10 cellular contexts compared by ENCODE assay signal in the genomic region with DNA sequence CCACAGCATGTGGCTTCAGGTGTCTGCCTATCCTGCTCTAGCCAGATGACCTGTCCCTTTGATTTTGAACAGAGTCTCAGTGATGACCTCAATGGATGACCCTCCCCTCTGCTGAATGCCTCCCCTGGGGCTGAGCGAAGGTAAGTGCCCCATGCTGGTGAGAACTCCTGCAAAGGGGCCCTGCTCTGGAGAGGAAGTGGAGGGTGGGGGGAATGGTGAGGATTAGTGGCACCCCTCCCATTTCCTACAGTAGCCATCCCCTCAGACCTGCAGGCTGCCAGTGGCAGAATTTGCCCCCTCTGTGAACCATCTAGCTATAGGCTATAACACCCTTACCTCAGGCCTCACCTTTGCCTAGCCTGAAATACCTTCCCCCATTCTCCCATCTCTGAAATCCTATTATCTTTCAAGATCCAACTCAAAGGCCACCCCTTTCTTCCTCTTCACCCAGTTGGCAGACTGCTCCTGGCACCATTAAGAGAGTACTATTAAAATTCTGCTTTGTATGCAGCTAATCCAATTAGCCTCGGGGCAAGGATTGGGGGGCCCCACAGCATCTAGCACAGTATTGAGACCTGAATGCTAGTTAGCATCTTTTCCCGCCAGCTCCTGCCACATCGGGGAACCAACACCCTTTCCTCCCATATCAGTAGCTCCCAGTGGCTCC. TPM values are rescaled to one million over a fixed set of nuclear protein-coding genes. Genes with fewer than 3 reads are reported as not detected.
DNase-seq lines count a peak whose midpoint lies in the region; ATAC-seq, FAIRE-seq and TF ChIP-seq lines count a peak whose summit lies in the region.
"Had no signal": no experiment of that assay in that cellular context is flagged by ENCODE, and none has a peak within 500 bp of the region (broad histone marks: within the 10 kb centered on the region; RNA-seq: fewer than 3 reads in every experiment).

No MANE protein-coding gene starts in this region.

- peak overlapping the region; percentile 46 for H3K4ac ChIP-seq in neuronal stem cell (ENCODE audit: low read length)

- no peaks in the 10 kb centered on the region for H3K27me3 Mint-ChIP-seq in astrocyte (ENCODE audit: low read depth, unreplicated experiment)

- no peak overlapping the region for H4K91ac ChIP-seq in neuronal stem cell (ENCODE audit: low read depth, low read length, poor library complexity)

- peaks cover 3% of the 10 kb centered on the region for H3K36me3 Mint-ChIP-seq in astrocyte (ENCODE audit: low read depth, unreplicated experiment)

- peaks cover 34% of the 10 kb centered on the region for H3K4me1 Mint-ChIP-seq in astrocyte (ENCODE audit: low read depth, unreplicated experiment)

- H3K79me2 ChIP-seq in Loucy (ENCODE audit: insufficient read depth, low read length) (peaks cover 11% of the 10 kb centered on the region), astrocyte (ENCODE audit: insufficient read depth, low read length) (peaks cover 4% of the 10 kb centered on the region)

- H3K4me1 ChIP-seq in Loucy (ENCODE audit: insufficient read depth, low read length, poor library complexity, severe bottlenecking) (peaks cover 85% of the 10 kb centered on the region), astrocyte (ENCODE audit: insufficient read depth, low read length) (peaks cover 18% of the 10 kb centered on the region), neuronal stem cell (ENCODE audit: control insufficient read depth in 2 of 2, insufficient read depth in 1 of 2, low read depth in 1 of 2, low read length in 2 of 2) (peaks cover 25 to 46% of the 10 kb centered on the region in 2 donors)

- H3K27me3 ChIP-seq in Loucy (ENCODE audit: insufficient read depth, low read length, poor library complexity, severe bottlenecking) (no peaks in the 10 kb centered on the region), astrocyte (ENCODE audit: insufficient read depth, low read length) (no peaks in the 10 kb centered on the region), neuronal stem cell (ENCODE audit: control insufficient read depth in 3 of 3, insufficient read depth in 3 of 3, low read depth in 1 of 3, low read length in 3 of 3) (no peaks in the 10 kb centered on the region)

- H3K9me3 ChIP-seq in Loucy (ENCODE audit: insufficient read depth, low read depth, low read length), result no peaks in the 10 kb centered on the region
- no peaks in the 10 kb centered on the region for H3K9me3 ChIP-seq in astrocyte (ENCODE audit: insufficient read depth, low read depth, low read length)
- peaks cover 0 to 2% of the 10 kb centered on the region in 2 donors for H3K9me3 ChIP-seq in neuronal stem cell (replicated peaks in 1 of 2; ENCODE audit: control insufficient read depth in 2 of 2, insufficient read depth in 1 of 2, low read depth in 1 of 2, low read length in 2 of 2)

- no peak overlapping the region for H2BK120ac ChIP-seq in neuronal stem cell (ENCODE audit: low read depth, low read length)

- H2AFZ ChIP-seq in Loucy (ENCODE audit: low read length) (no peak overlapping the region), astrocyte (ENCODE audit: low read depth, low read length) (no peak overlapping the region), neuronal stem cell (ENCODE audit: low read length) (no peak overlapping the region)
- H2AFZ ChIP-seq: PC-9 had no signal

- peak overlapping the region; percentile 66 for H2AK5ac ChIP-seq in neuronal stem cell (ENCODE audit: low read depth, low read length)

- peak; percentile 78 for DNase-seq in ELF-1 (ENCODE audit: low read depth, low spot score)
- no peak for DNase-seq in astrocyte (ENCODE audit: low read depth)
- no peak for DNase-seq in neuronal stem cell (ENCODE audit: low spot score)
- DNase-seq in GM20000 (ENCODE audit: low spot score), result no peak
- DNase-seq in OCI-M2 (lab: John Stamatoyannopoulos, UW; ENCODE audit: unreplicated experiment), result no peak
- DNase-seq: H7, PC-9 had no signal

- ATAC-seq in GM21723 (IDR thresholded peaks at IDR 0.05; ENCODE audit: unreplicated experiment) (no peak), HG03442 (IDR thresholded peaks at IDR 0.05; ENCODE audit: unreplicated experiment) (no peak)

- H3K27ac ChIP-seq in astrocyte (ENCODE audit: low read depth, low read length) (no peak overlapping the region), neuronal stem cell (replicated peaks; ENCODE audit: low read length) (no peak overlapping the region)
- H3K27ac ChIP-seq: PC-9 had no signal

- no peak for FAIRE-seq in astrocyte (lab: Jason Lieb, UNC)

- H3K4me2 ChIP-seq in Loucy (ENCODE audit: low read depth, low read length, poor library complexity, severe bottlenecking) (peak overlapping the region; percentile 89), astrocyte (ENCODE audit: low read length) (no peak overlapping the region), neuronal stem cell (ENCODE audit: insufficient read depth, low read length, poor library complexity, severe bottlenecking) (no peak overlapping the region)
- H3K4me2 ChIP-seq: PC-9 had no signal

- peak overlapping the region; percentile 47 for H3K27ac Mint-ChIP-seq in astrocyte (ENCODE audit: unreplicated experiment)

- H4K8ac ChIP-seq in neuronal stem cell (ENCODE audit: low read depth, low read length), result no peak overlapping the region

- H2BK15ac ChIP-seq in neuronal stem cell (ENCODE audit: low read length), result no peak overlapping the region

- H3K36me3 ChIP-seq in Loucy (ENCODE audit: insufficient read depth, low read length) (peaks cover 8% of the 10 kb centered on the region; the same call in 1 of the 2 replicates), astrocyte (ENCODE audit: insufficient read depth, low read length) (no peaks in the 10 kb centered on the region), neuronal stem cell (replicated peaks in 1 of 2; ENCODE audit: control insufficient read depth in 2 of 2, insufficient read depth in 2 of 2, low read length in 2 of 2) (peaks cover 9 to 10% of the 10 kb centered on the region in 2 donors)

- H3K4me3 Mint-ChIP-seq in astrocyte (ENCODE audit: unreplicated experiment), result no peak overlapping the region

- H2BK12ac ChIP-seq in neuronal stem cell (ENCODE audit: low read length), result no peak overlapping the region

- no peaks in the 10 kb centered on the region for H4K20me1 ChIP-seq in Loucy (ENCODE audit: insufficient read depth, low read length, poor library complexity, severe bottlenecking)
- peaks cover 5% of the 10 kb centered on the region for H4K20me1 ChIP-seq in astrocyte (ENCODE audit: insufficient read depth, low read length)

- no peaks in the 10 kb centered on the region for H3K9me3 Mint-ChIP-seq in astrocyte (ENCODE audit: unreplicated experiment)

- no CpG with 5 or more reads among the region's 4 CpGs for WGBS in neuronal stem cell (ENCODE audit: extremely low coverage in 2 of 2, insufficient read length in 2 of 2, insufficient replicate concordance in 1 of 2), 2 donors

- TF ChIP-seq CTCF in Loucy (conservative IDR thresholded peaks at IDR 0.05; ENCODE audit: low read length), result no peak
- TF ChIP-seq CTCF in astrocyte (IDR thresholded peaks at IDR 0.05; ENCODE audit: insufficient read depth, low read depth, low read length), result no peak
- TF ChIP-seq CTCF in GM20000 (IDR thresholded peaks at IDR 0.05; ENCODE audit: extremely low read depth, missing control alignments), result no peak

- H3K9me2 ChIP-seq in Loucy (replicated peaks; ENCODE audit: low read depth, low read length), result no peaks in the 10 kb centered on the region

- peak overlapping the region; percentile 11 for H3K18ac ChIP-seq in neuronal stem cell (ENCODE audit: low read length)

- H3K23ac ChIP-seq in neuronal stem cell (ENCODE audit: low read depth, low read length, poor library complexity), result no peak overlapping the region

- H3F3A ChIP-seq in Loucy (ENCODE audit: low read depth), result peaks cover 8% of the 10 kb centered on the region; the same call in 1 of the 2 replicates

- H3K9ac ChIP-seq in Loucy (ENCODE audit: low read depth, low read length, poor library complexity, severe bottlenecking) (peak overlapping the region; percentile 82), astrocyte (ENCODE audit: low read length) (no peak overlapping the region), neuronal stem cell (ENCODE audit: low read depth, low read length, poor library complexity) (no peak overlapping the region)

- H2BK5ac ChIP-seq in neuronal stem cell (ENCODE audit: low read length), result no peak overlapping the region

- H3K4me3 ChIP-seq in Loucy (ENCODE audit: low read length, poor library complexity, severe bottlenecking), result peak overlapping the region; percentile 70
- H3K4me3 ChIP-seq in astrocyte (ENCODE audit: insufficient read depth, low read depth, low read length), result no peak overlapping the region
- no peak overlapping the region for H3K4me3 ChIP-seq in neuronal stem cell (ENCODE audit: low read length in 2 of 2)
- H3K4me3 ChIP-seq: PC-9 had no signal

- no peaks in the 10 kb centered on the region for H3K79me1 ChIP-seq in neuronal stem cell (ENCODE audit: low read depth, low read length)

- H3K14ac ChIP-seq in neuronal stem cell (ENCODE audit: low read length), result no peak overlapping the region

RNA-seq across cellular contexts. Expression of gene PMVK, which starts 3.8 kb away (rescaled TPM):
- 15.5 and 15.6 TPM in 2 replicates for total RNA-seq in astrocyte
- polyA plus RNA-seq in neuronal stem cell (2013, experiment 1 of 2), result 23.2 TPM
- polyA plus RNA-seq in neuronal stem cell (2013, experiment 2 of 2), result 23.3 TPM

RNA-seq across cellular contexts. Expression of gene PBXIP1, which starts 15.6 kb away (rescaled TPM):
- 89.2 and 96.4 TPM in 2 replicates for total RNA-seq in astrocyte
- 21.9 TPM for polyA plus RNA-seq in neuronal stem cell (2013, experiment 1 of 2)
- polyA plus RNA-seq in neuronal stem cell (2013, experiment 2 of 2), result 21.6 TPM

RNA-seq across cellular contexts. Expression of gene PYGO2, which starts 21.2 kb away (rescaled TPM):
- total RNA-seq in astrocyte, result 20.0 and 21.8 TPM in 2 replicates
- polyA plus RNA-seq in neuronal stem cell (2013, experiment 1 of 2), result 48.6 TPM
- 48.1 TPM for polyA plus RNA-seq in neuronal stem cell (2013, experiment 2 of 2)

RNA-seq across cellular contexts. Expression of gene SHC1, which starts 30.2 kb away (rescaled TPM):
- 391 and 397 TPM in 2 replicates for total RNA-seq in astrocyte
- 95.8 TPM for polyA plus RNA-seq in neuronal stem cell (2013, experiment 1 of 2)
- polyA plus RNA-seq in neuronal stem cell (2013, experiment 2 of 2), result 97.1 TPM

RNA-seq across cellular contexts. Expression of gene CKS1B, which starts 34.1 kb away (rescaled TPM):
- total RNA-seq in astrocyte, result 36.5 and 37.9 TPM in 2 replicates
- 629 TPM for polyA plus RNA-seq in neuronal stem cell (2013, experiment 1 of 2)
- polyA plus RNA-seq in neuronal stem cell (2013, experiment 2 of 2), result 633 TPM
